In the genomic region with DNA sequence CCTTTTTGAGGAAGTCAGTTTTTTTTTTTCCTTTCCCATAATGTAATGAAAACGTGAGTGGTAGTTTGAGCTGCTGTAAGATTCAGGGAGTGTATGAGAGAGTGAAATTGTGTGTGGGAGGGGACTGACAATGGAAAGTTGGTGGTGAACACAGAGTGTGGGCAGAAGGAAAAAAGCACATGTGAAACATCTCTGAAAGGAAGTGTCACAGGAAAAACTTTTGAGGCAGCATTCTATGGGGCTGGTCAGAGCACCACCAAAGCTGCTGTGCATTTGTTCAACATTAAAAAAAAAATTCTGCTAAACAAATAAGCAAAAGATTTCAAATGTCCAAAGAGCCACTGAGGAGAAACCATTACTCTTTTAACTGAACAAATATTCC, we compare ENCODE assay signal across 8 cellular contexts.
DNase-seq lines count a peak whose midpoint lies in the region; ATAC-seq and TF ChIP-seq lines count a peak whose summit lies in the region.

No MANE protein-coding gene starts in this region.

- H3K4me1 ChIP-seq in right atrium auricular region: peaks cover 0 to 23% of the 10 kb centered on the region in 2 donors
- peaks cover 16% of the 10 kb centered on the region for H3K4me1 ChIP-seq in upper lobe of right lung

- peak; percentile 66 for DNase-seq in activated effector memory CD4-positive, alpha-beta T cell treated with anti-CD3 and anti-CD28 coated beads, Interleukin-2, amount 50 U/mL, for 16 hours
- no peak for DNase-seq in activated effector memory CD4-positive, alpha-beta T cell treated with Interleukin-2 at 50 U/mL for 16 hours
- peak; percentile 18 for DNase-seq in activated CD4-positive, alpha-beta T cell treated with anti-CD3 and anti-CD28 coated beads, Interleukin-2, amount 10 ng/mL, durations not matched to agents 7 days and 5 days
- DNase-seq in right atrium auricular region (ENCODE audit: low spot score): no peak
- DNase-seq in upper lobe of right lung: no peak
- DNase-seq in NCI-H69 (lab: John Stamatoyannopoulos, UW): no peak
- DNase-seq in NCI-H146 treated with DMSO at 0.1 percent for 48 hours (lab: John Stamatoyannopoulos, UW; ENCODE audit: unreplicated experiment): no peak

- H3K4me1 Mint-ChIP-seq in activated CD4-positive, alpha-beta T cell treated with anti-CD3 and anti-CD28 coated beads, Interleukin-2, amount 10 ng/mL, durations not matched to agents 7 days and 5 days: peaks cover 68% of the 10 kb centered on the region

- peaks cover 26% of the 10 kb centered on the region for H3K36me3 Mint-ChIP-seq in activated CD4-positive, alpha-beta T cell treated with anti-CD3 and anti-CD28 coated beads, Interleukin-2, amount 10 ng/mL, durations not matched to agents 7 days and 5 days (ENCODE audit: low read depth)

- H3K27ac ChIP-seq in right atrium auricular region (peak overlapping the region; percentile 28 to 73), upper lobe of right lung (peak overlapping the region; percentile 4)

- CTCF ChIA-PET in activated CD4-positive, alpha-beta T cell treated with anti-CD3 and anti-CD28 coated beads, Interleukin-2, amount 10 ng/mL, durations not matched to agents 7 days and 5 days (lab: Charles Lee): interaction anchor here (0.6 to 1.4 kb wide), 5 partner anchors 9 to 415 kb away, joined by 3 to 5 read pairs (median 4); no protein-coding TSS in a partner anchor

- POLR2A ChIA-PET in activated CD4-positive, alpha-beta T cell treated with anti-CD3 and anti-CD28 coated beads, Interleukin-2, amount 10 ng/mL, durations not matched to agents 7 days and 5 days (lab: Charles Lee): interaction anchor here (0.5 kb wide), 1 partner anchor 25 kb away, joined by 5 read pairs; no protein-coding TSS in a partner anchor

- peaks cover 14% of the 10 kb centered on the region for H3K9me3 Mint-ChIP-seq in activated CD4-positive, alpha-beta T cell treated with anti-CD3 and anti-CD28 coated beads, Interleukin-2, amount 10 ng/mL, durations not matched to agents 7 days and 5 days

- peak; percentile 41 for ATAC-seq in HG03045 (IDR thresholded peaks at IDR 0.05; ENCODE audit: unreplicated experiment)
- ATAC-seq in upper lobe of right lung: peak; percentile 85

- H3K27me3 ChIP-seq in right atrium auricular region: no peaks in the 10 kb centered on the region
- no peaks in the 10 kb centered on the region for H3K27me3 ChIP-seq in upper lobe of right lung

- H3K4me3 Mint-ChIP-seq in activated CD4-positive, alpha-beta T cell treated with anti-CD3 and anti-CD28 coated beads, Interleukin-2, amount 10 ng/mL, durations not matched to agents 7 days and 5 days: peak overlapping the region; percentile 7

- intact Hi-C loops in upper lobe of right lung (cut with DNase I): no loop called here

- no peak for TF ChIP-seq CTCF in right atrium auricular region (IDR thresholded peaks at IDR 0.05)
- TF ChIP-seq CTCF in upper lobe of right lung (IDR thresholded peaks at IDR 0.05): no peak

- H3K4me3 ChIP-seq in right atrium auricular region: no peak overlapping the region
- no peak overlapping the region for H3K4me3 ChIP-seq in upper lobe of right lung

- peak overlapping the region; percentile 7 for H3K27ac Mint-ChIP-seq in activated CD4-positive, alpha-beta T cell treated with anti-CD3 and anti-CD28 coated beads, Interleukin-2, amount 10 ng/mL, durations not matched to agents 7 days and 5 days

- H3K36me3 ChIP-seq in right atrium auricular region (no peaks in the 10 kb centered on the region), upper lobe of right lung (no peaks in the 10 kb centered on the region)

- H3K27me3 Mint-ChIP-seq in activated CD4-positive, alpha-beta T cell treated with anti-CD3 and anti-CD28 coated beads, Interleukin-2, amount 10 ng/mL, durations not matched to agents 7 days and 5 days: no peaks in the 10 kb centered on the region

- H3K9me3 ChIP-seq in right atrium auricular region (no peaks in the 10 kb centered on the region), upper lobe of right lung (no peaks in the 10 kb centered on the region)

Comparison
In these comparisons a context has a peak if more than half of its experiments do, and no peak if none do; other contexts are left out.
1. DNase-seq: peak in activated effector memory CD4-positive, alpha-beta T cell treated with anti-CD3 and anti-CD28 coated beads, Interleukin-2, amount 50 U/mL, for 16 hours (single experiment) and activated CD4-positive, alpha-beta T cell treated with anti-CD3 and anti-CD28 coated beads, Interleukin-2, amount 10 ng/mL, durations not matched to agents 7 days and 5 days (single experiment); none in activated effector memory CD4-positive, alpha-beta T cell treated with Interleukin-2 at 50 U/mL for 16 hours (single experiment), right atrium auricular region (single experiment), upper lobe of right lung (single experiment), NCI-H69 (single experiment) and NCI-H146 treated with DMSO at 0.1 percent for 48 hours (single experiment).